Comparison of ENCODE assay signal across 15 cellular contexts in genomic region chr20:19275038-19275629, GRCh38.
A peak's percentile ranks its signal among the peaks of the same experiment; 100 is the strongest.
DNase-seq lines count a peak whose midpoint lies in the region; ATAC-seq, FAIRE-seq and TF ChIP-seq lines count a peak whose summit lies in the region.
"Had no signal": no experiment of that assay in that cellular context is flagged by ENCODE, and none has a peak within 500 bp of the region (broad histone marks: within the 10 kb centered on the region; RNA-seq: fewer than 3 reads in every experiment).

No MANE protein-coding gene starts in this region.

- POLR2A ChIA-PET in A549 (lab: Yijun Ruan, JAX), result no interaction called here

- TF ChIP-seq POLR2A in A549 (IDR thresholded peaks at IDR 0.05; ENCODE audit: low read length), result no peak
- no peak for TF ChIP-seq POLR2A in esophagus muscularis mucosa (IDR thresholded peaks at IDR 0.05; ENCODE audit: low read depth)

- WGBS in A549 (ENCODE audit: missing lambda C conversion rate), result 11% methylated on average over 3 of the region's 3 CpGs
- 42% methylated on average over 3 of the region's 3 CpGs for WGBS in esophagus muscularis mucosa
- WGBS in psoas muscle, 3 donors, result 68 to 81% (median 77%) methylated on average over 3 of the region's 3 CpGs

- intact Hi-C loops in esophagus muscularis mucosa (cut with DNase I) (no loop called here), psoas muscle (cut with DNase I) (no loop called here)

- DNase-seq in A549 (ENCODE audit: low read depth in 1 of 2, low spot score in 1 of 2), result no peak
- peak; percentile 59 for DNase-seq in NCI-H2196 treated with DMSO at 0.1 percent for 48 hours (lab: John Stamatoyannopoulos, UW; ENCODE audit: unreplicated experiment)
- no peak for DNase-seq in esophagus muscularis mucosa (ENCODE audit: extremely low spot score)
- DNase-seq in psoas muscle, result no peak
- DNase-seq in NCI-H345 (lab: John Stamatoyannopoulos, UW), result no peak
- no peak for DNase-seq in GM13976 (ENCODE audit: low spot score)
- no peak for DNase-seq in MG63
- no peak for DNase-seq in NCI-H1092 (lab: John Stamatoyannopoulos, UW)
- DNase-seq: Calu3; central memory CD4-positive, alpha-beta T cell; NCI-H2227 treated with DMSO at 0.1 percent for 48 hours; SW 1271 had no signal

- TF ChIP-seq EP300 in A549 (IDR thresholded peaks at IDR 0.05), result no peak
- TF ChIP-seq EP300 in esophagus muscularis mucosa (IDR thresholded peaks at IDR 0.05), result no peak

- H3K4me2 ChIP-seq in A549, result no peak overlapping the region

- H3K9me3 ChIP-seq in A549 (no peaks in the 10 kb centered on the region), esophagus muscularis mucosa (no peaks in the 10 kb centered on the region), psoas muscle (no peaks in the 10 kb centered on the region), MG63 (no peaks in the 10 kb centered on the region)

- no peak for TF ChIP-seq RAD21 in A549 (conservative IDR thresholded peaks at IDR 0.05 in 1 of 2, IDR thresholded peaks at IDR 0.05 in 1 of 2)

- CTCF ChIA-PET in A549 (lab: Yijun Ruan, JAX), result interaction anchor here (1.4 kb wide), 1 partner anchor 70 kb away, joined by 6 read pairs; no protein-coding TSS in a partner anchor

- no peaks in the 10 kb centered on the region for H3K36me3 ChIP-seq in esophagus muscularis mucosa
- H3K36me3 ChIP-seq in psoas muscle (ENCODE audit: insufficient read depth in 1 of 2, low read depth in 1 of 2), result no peaks in the 10 kb centered on the region
- no peaks in the 10 kb centered on the region for H3K36me3 ChIP-seq in MG63

- H3K4me3 ChIP-seq in A549, result no peak overlapping the region
- no peak overlapping the region for H3K4me3 ChIP-seq in esophagus muscularis mucosa
- no peak overlapping the region for H3K4me3 ChIP-seq in psoas muscle
- H3K4me3 ChIP-seq in MG63, result no peak overlapping the region

- FAIRE-seq in A549 (lab: Jason Lieb, UNC), result no peak
- FAIRE-seq: islet of Langerhans had no signal

- no peak overlapping the region for H3K27ac ChIP-seq in A549
- peak overlapping the region; percentile 36 to 52 (median 38) for H3K27ac ChIP-seq in esophagus muscularis mucosa (replicated peaks in 1 of 4)
- H3K27ac ChIP-seq in psoas muscle, result peak overlapping the region; percentile 65

- H3K4me1 ChIP-seq in A549 (no peaks in the 10 kb centered on the region), esophagus muscularis mucosa (peaks cover 19 to 22% (median 20%) of the 10 kb centered on the region in 4 donors), psoas muscle (peaks cover 14% of the 10 kb centered on the region)

- no peak for TF ChIP-seq CTCF in A549 (IDR thresholded peaks at IDR 0.05)
- no peak for TF ChIP-seq CTCF in esophagus muscularis mucosa (IDR thresholded peaks at IDR 0.05)
- TF ChIP-seq CTCF in psoas muscle (IDR thresholded peaks at IDR 0.05), result no peak
- no peak for TF ChIP-seq CTCF in GM13976 (IDR thresholded peaks at IDR 0.05; ENCODE audit: borderline replicate concordance, control extremely low read depth, extremely low read depth, insufficient read depth, missing control alignments)

- H3K27me3 ChIP-seq in esophagus muscularis mucosa (no peaks in the 10 kb centered on the region), psoas muscle (ENCODE audit: insufficient read depth in 3 of 3, low read length in 2 of 3) (no peaks in the 10 kb centered on the region), MG63 (no peaks in the 10 kb centered on the region)

- in situ Hi-C loops in GM13976 (cut with MboI; ENCODE audit: low sequenced_read_pairs, unreplicated experiment), result no loop called here

- no peak for ATAC-seq in A549
- ATAC-seq in psoas muscle, result peak in 2 of 4 donors; percentile 21 to 45
- ATAC-seq: activated naive CD4-positive, alpha-beta T cell treated with anti-CD3 and anti-CD28 coated beads, Interleukin-2, amount 50 U/mL, for 72 hours; stimulated activated effector memory CD8-positive, alpha-beta T cell treated with anti-CD3 and anti-CD28 coated beads, Interleukin-12 subunit alpha, Interleukin-12 subunit beta, amount 100 ng/mL, for 72 hours had no signal

TF ChIP-seq in A549, 52 proteins besides CTCF, POLR2A, EP300 and RAD21:
- TF ChIP-seq MAFK (IDR thresholded peaks at IDR 0.05; ENCODE audit: partially characterized antibody), result peak; percentile 17
- no peak for TF ChIP-seq HES2 (IDR thresholded peaks at IDR 0.05)
TF ChIP-seq in A549: peak in this region for 1.

Comparison
In these comparisons a context has a peak if more than half of its experiments do, and no peak if none do; other contexts are left out.
1. H3K27ac ChIP-seq: peak in esophagus muscularis mucosa (4 of 4) and psoas muscle (single experiment); none in A549 (0 of 2).